ENCODE assay signal across 31 cellular contexts in genomic region chr2:146587291-146587713, GRCh38.
"Had no signal": no experiment of that assay in that cellular context is flagged by ENCODE, and none has a peak within 500 bp of the region (broad histone marks: within the 10 kb centered on the region; RNA-seq: fewer than 3 reads in every experiment).

No MANE protein-coding gene starts in this region.

- H3K9me3 ChIP-seq: adrenal gland, ascending aorta, mucosa of descending colon, sigmoid colon, tibial artery had no signal

- H3K9me3 Mint-ChIP-seq: activated B cell treated with CpG ODN at 0.5 μM for 24 hours; activated naive CD8-positive, alpha-beta T cell treated with anti-CD3 and anti-CD28 coated beads for 36 hours; activated T-cell treated with anti-CD3 and anti-CD28 coated beads, Interleukin-2, amount 50 U/mL, for 72 hours had no signal

- H3K4me1 Mint-ChIP-seq: activated B cell treated with CpG ODN at 0.5 μM for 24 hours; activated naive CD8-positive, alpha-beta T cell treated with anti-CD3 and anti-CD28 coated beads for 36 hours; brain; stimulated activated naive B cell treated with anti-CD40 and anti-IgM and Interleukin-4, amounts not matched to agents 10 μg/mL and 1 μg/mL and 100 μg/mL, for 72 hours had no signal

- ATAC-seq: activated CD8-positive, alpha-beta T cell treated with anti-CD3 and anti-CD28 coated beads, Interleukin-2, amount 10 ng/mL, durations not matched to agents 7 days and 5 days; activated T-cell treated with anti-CD3 and anti-CD28 coated beads, Interleukin-2, amount 50 U/mL, for 72 hours; effector memory CD8-positive, alpha-beta T cell; gastroesophageal sphincter; left lobe of liver; mucosa of descending colon; natural killer cell treated with Interleukin-12 subunit alpha and Interleukin-12 subunit beta and Interleukin-15 and Interleukin-18, amount 100 ng/mL, for 72 hours; stimulated activated naive B cell treated with anti-CD40 and anti-IgM and Interleukin-4, amounts not matched to agents 10 μg/mL and 1 μg/mL and 100 μg/mL, for 72 hours had no signal

- H3K4me1 ChIP-seq: adrenal gland, ascending aorta, gastroesophageal sphincter, sigmoid colon, stomach, tibial artery had no signal

- H3K36me3 ChIP-seq: adrenal gland, ascending aorta, cardiac muscle cell, gastroesophageal sphincter, sigmoid colon, stomach, tibial artery had no signal

- H3K4me3 ChIP-seq: adrenal gland, ascending aorta, cardiac muscle cell, gastroesophageal sphincter, lung, mucosa of descending colon, sigmoid colon, stomach, tibial artery had no signal

- H3K27ac ChIP-seq: adrenal gland, ascending aorta, cardiac muscle cell, gastroesophageal sphincter, sigmoid colon, stomach, tibial artery had no signal

- H3K4me3 Mint-ChIP-seq: activated B cell treated with CpG ODN at 0.5 μM for 24 hours; activated CD8-positive, alpha-beta T cell treated with anti-CD3 and anti-CD28 coated beads, Interleukin-2, amount 10 ng/mL, durations not matched to agents 7 days and 5 days; activated naive CD4-positive, alpha-beta T cell treated with anti-CD3 and anti-CD28 coated beads for 36 hours; activated naive CD8-positive, alpha-beta T cell treated with anti-CD3 and anti-CD28 coated beads for 36 hours; activated T-cell treated with anti-CD3 and anti-CD28 coated beads, Interleukin-2, amount 50 U/mL, for 72 hours; brain; effector memory CD8-positive, alpha-beta T cell; natural killer cell treated with Interleukin-12 subunit alpha and Interleukin-12 subunit beta and Interleukin-15 and Interleukin-18, amount 100 ng/mL, for 72 hours; stimulated activated naive B cell treated with anti-CD40 and anti-IgM and Interleukin-4, amounts not matched to agents 10 μg/mL and 1 μg/mL and 100 μg/mL, for 72 hours; T-helper 2 cell treated with Interferon-gamma antibody and Interleukin-4, amounts not matched to agents 5 μg/mL and 100 μg/mL, for 36 hours had no signal

- H3K27ac Mint-ChIP-seq: activated B cell treated with CpG ODN at 0.5 μM for 24 hours; activated CD8-positive, alpha-beta T cell treated with anti-CD3 and anti-CD28 coated beads, Interleukin-2, amount 10 ng/mL, durations not matched to agents 7 days and 5 days; activated naive CD4-positive, alpha-beta T cell treated with anti-CD3 and anti-CD28 coated beads for 36 hours; activated naive CD8-positive, alpha-beta T cell treated with anti-CD3 and anti-CD28 coated beads for 36 hours; activated T-cell treated with anti-CD3 and anti-CD28 coated beads, Interleukin-2, amount 50 U/mL, for 72 hours; brain; effector memory CD8-positive, alpha-beta T cell; natural killer cell treated with Interleukin-12 subunit alpha and Interleukin-12 subunit beta and Interleukin-15 and Interleukin-18, amount 100 ng/mL, for 72 hours; stimulated activated naive B cell treated with anti-CD40 and anti-IgM and Interleukin-4, amounts not matched to agents 10 μg/mL and 1 μg/mL and 100 μg/mL, for 72 hours; T-helper 2 cell treated with Interferon-gamma antibody and Interleukin-4, amounts not matched to agents 5 μg/mL and 100 μg/mL, for 36 hours had no signal

- H3K27me3 Mint-ChIP-seq: activated B cell treated with CpG ODN at 0.5 μM for 24 hours; activated naive CD8-positive, alpha-beta T cell treated with anti-CD3 and anti-CD28 coated beads for 36 hours; brain; effector memory CD8-positive, alpha-beta T cell; natural killer cell treated with Interleukin-12 subunit alpha and Interleukin-12 subunit beta and Interleukin-15 and Interleukin-18, amount 100 ng/mL, for 72 hours; stimulated activated naive B cell treated with anti-CD40 and anti-IgM and Interleukin-4, amounts not matched to agents 10 μg/mL and 1 μg/mL and 100 μg/mL, for 72 hours had no signal

- H3K27me3 ChIP-seq: adrenal gland, ascending aorta, cardiac muscle cell, gastroesophageal sphincter, sigmoid colon, stomach, tibial artery had no signal

- H3K36me3 Mint-ChIP-seq: activated naive CD8-positive, alpha-beta T cell treated with anti-CD3 and anti-CD28 coated beads for 36 hours; brain; natural killer cell treated with Interleukin-12 subunit alpha and Interleukin-12 subunit beta and Interleukin-15 and Interleukin-18, amount 100 ng/mL, for 72 hours; stimulated activated naive B cell treated with anti-CD40 and anti-IgM and Interleukin-4, amounts not matched to agents 10 μg/mL and 1 μg/mL and 100 μg/mL, for 72 hours had no signal

- DNase-seq: activated B cell treated with CpG ODN at 0.5 μM for 24 hours; activated CD4-positive, alpha-beta T cell treated with anti-CD3 and anti-CD28 coated beads, Interleukin-2, amount 50 U/mL, for 1 hour; activated CD8-positive, alpha-beta T cell treated with anti-CD3 and anti-CD28 coated beads, Interleukin-2, amount 10 ng/mL, durations not matched to agents 7 days and 5 days; activated naive CD4-positive, alpha-beta T cell treated with anti-CD3 and anti-CD28 coated beads for 36 hours; activated naive CD8-positive, alpha-beta T cell treated with anti-CD3 and anti-CD28 coated beads for 36 hours; activated T-cell treated with anti-CD3 and anti-CD28 coated beads for 4 hours; activated T-cell treated with anti-CD3 and anti-CD28 coated beads, Interleukin-2, amount 50 U/mL, for 72 hours; adrenal gland; cortex of kidney; effector memory CD8-positive, alpha-beta T cell; erythroblast; head of caudate nucleus; hippocampal formation; mesendoderm; mucosa of descending colon; sigmoid colon; small intestine; stimulated activated CD4-positive, alpha-beta T cell treated with anti-CD3 and anti-CD28 coated beads, Interleukin-1b, Interleukin-23, amount 100 ng/mL, for 48 hours; stimulated activated CD8-positive, alpha-beta memory T cell treated with anti-CD3 and anti-CD28 coated beads, Interleukin-4, amount 100 ng/mL, for 48 hours; stimulated activated naive B cell treated with anti-CD40 and anti-IgM and Interleukin-4, amounts not matched to agents 10 μg/mL and 1 μg/mL and 100 μg/mL, for 72 hours; stomach; T-helper 1 cell; tibial artery had no signal
